8 cellular contexts compared by ENCODE assay signal in genomic region chr1:50739125-50739524, GRCh38.
"Had no signal": no experiment of that assay in that cellular context is flagged by ENCODE, and none has a peak within 500 bp of the region (broad histone marks: within the 10 kb centered on the region; RNA-seq: fewer than 3 reads in every experiment).

No MANE protein-coding gene starts in this region.

- ATAC-seq: GM23338, HCT116 had no signal

- H3K4me1 ChIP-seq: HAP-1 had no signal

- H3K4me2 ChIP-seq: GM23338 had no signal

- H2AFZ ChIP-seq: GM23338 had no signal

- H3K4me3 ChIP-seq: GM23338, HAP-1 had no signal

- H3K9me3 ChIP-seq: HAP-1 had no signal

- DNase-seq: H7, HFFc6, Kasumi-1, KG1 had no signal

- FAIRE-seq: H1 had no signal
